ENCODE assay signal across 21 cellular contexts in genomic region chr9:128611600-128612394, GRCh38.
"Had no signal": no experiment of that assay in that cellular context is flagged by ENCODE, and none has a peak within 500 bp of the region (broad histone marks: within the 10 kb centered on the region; RNA-seq: fewer than 3 reads in every experiment).

No MANE protein-coding gene starts in this region.

- H3K27ac Mint-ChIP-seq: activated naive CD8-positive, alpha-beta T cell; activated T-helper 1 cell treated with anti-CD3 and anti-CD28 coated beads, Interleukin-12 subunit alpha, Interleukin-12 subunit beta, Interleukin-2, Interleukin-4 antibody, amounts not matched to agents 30 ng/mL and 10 ng/mL and 1 ng/mL, durations not matched to agents 14 hours and 24 hours and 36 hours; memory B cell; T-helper 1 cell treated with Interleukin-12 subunit alpha and Interleukin-12 subunit beta and Interleukin-4 antibody, amounts not matched to agents 30 μg/mL and 1 μg/mL, for 36 hours had no signal

- H3K4me3 Mint-ChIP-seq: activated naive CD8-positive, alpha-beta T cell; activated T-helper 1 cell treated with anti-CD3 and anti-CD28 coated beads, Interleukin-12 subunit alpha, Interleukin-12 subunit beta, Interleukin-2, Interleukin-4 antibody, amounts not matched to agents 30 ng/mL and 10 ng/mL and 1 ng/mL, durations not matched to agents 14 hours and 24 hours and 36 hours; central memory CD8-positive, alpha-beta T cell; memory B cell; T-helper 1 cell treated with Interleukin-12 subunit alpha and Interleukin-12 subunit beta and Interleukin-4 antibody, amounts not matched to agents 30 μg/mL and 1 μg/mL, for 36 hours had no signal

- H3K4me1 Mint-ChIP-seq: central memory CD8-positive, alpha-beta T cell; memory B cell had no signal

- H3K27me3 Mint-ChIP-seq: activated naive CD8-positive, alpha-beta T cell; central memory CD8-positive, alpha-beta T cell; memory B cell had no signal

- DNase-seq: activated CD4-positive, alpha-beta T cell treated with anti-CD3 and anti-CD28 coated beads for 4 hours; activated CD4-positive, alpha-beta T cell treated with anti-CD3 and anti-CD28 coated beads, Interleukin-2, amount 50 U/mL, for 48 hours; activated CD4-positive, CD25-positive, alpha-beta regulatory T cell; activated CD8-positive, alpha-beta memory T cell treated with anti-CD3 and anti-CD28 coated beads, Interleukin-2, amount 50 U/mL, for 48 hours; activated gamma-delta T cell treated with Interleukin-2 at 50 U/mL for 16 hours; adrenal gland; colonic mucosa; head of caudate nucleus; hypothalamus; nucleus accumbens; sigmoid colon; stimulated activated CD4-positive, alpha-beta T cell treated with anti-CD3 and anti-CD28 coated beads, Interleukin-2, amount 100 ng/mL, for 48 hours; testis; upper lobe of right lung had no signal

- H3K9me3 ChIP-seq: adrenal gland, ascending aorta, colonic mucosa, gastroesophageal sphincter, sigmoid colon, testis, upper lobe of right lung had no signal

- H3K9me3 Mint-ChIP-seq: activated T-helper 1 cell treated with anti-CD3 and anti-CD28 coated beads, Interleukin-12 subunit alpha, Interleukin-12 subunit beta, Interleukin-2, Interleukin-4 antibody, amounts not matched to agents 30 ng/mL and 10 ng/mL and 1 ng/mL, durations not matched to agents 14 hours and 24 hours and 36 hours; central memory CD8-positive, alpha-beta T cell; memory B cell; T-helper 1 cell treated with Interleukin-12 subunit alpha and Interleukin-12 subunit beta and Interleukin-4 antibody, amounts not matched to agents 30 μg/mL and 1 μg/mL, for 36 hours had no signal

- ATAC-seq: gastroesophageal sphincter, upper lobe of right lung had no signal
